In genomic region chr10:118436742-118437141, GRCh38 we compare ENCODE assay signal across 28 cellular contexts.
"Had no signal": no experiment of that assay in that cellular context is flagged by ENCODE, and none has a peak within 500 bp of the region (broad histone marks: within the 10 kb centered on the region; RNA-seq: fewer than 3 reads in every experiment).

No MANE protein-coding gene starts in this region.

- H3K36me3 ChIP-seq: colonic mucosa, esophagus muscularis mucosa, esophagus squamous epithelium, gastrocnemius medialis, gastroesophageal sphincter, heart left ventricle, heart right ventricle had no signal

- FAIRE-seq: colon, endometrium, endothelial cell of umbilical vein, frontal cortex had no signal

- DNase-seq: colonic mucosa; cortex of kidney; dermis blood vessel endothelial cell; dorsolateral prefrontal cortex; effector CD4-positive, alpha-beta T cell; effector CD8-positive, alpha-beta T cell; effector memory CD4-positive, alpha-beta T cell; effector memory CD8-positive, alpha-beta T cell; endodermal cell; erythroblast; esophagus squamous epithelium; foreskin fibroblast; foreskin keratinocyte; foreskin melanocyte; gastrocnemius medialis; glutamatergic neuron; head of caudate nucleus; heart left ventricle; heart right ventricle had no signal

- H3K9me3 ChIP-seq: colonic mucosa, esophagus muscularis mucosa, esophagus squamous epithelium, gastrocnemius medialis, gastroesophageal sphincter, heart left ventricle had no signal

- H3K27me3 ChIP-seq: colonic mucosa, gastrocnemius medialis had no signal

- H3K27ac ChIP-seq: colonic mucosa, coronary artery, dorsolateral prefrontal cortex, epithelial cell of prostate, esophagus muscularis mucosa, esophagus squamous epithelium, foreskin keratinocyte, gastrocnemius medialis, gastroesophageal sphincter, heart left ventricle, heart right ventricle had no signal

- H3K4me3 ChIP-seq: colonic mucosa, coronary artery, dorsolateral prefrontal cortex, esophagus muscularis mucosa, esophagus squamous epithelium, gastrocnemius medialis, gastroesophageal sphincter, heart left ventricle, heart right ventricle had no signal

- H3K4me1 ChIP-seq: colonic mucosa, esophagus muscularis mucosa, esophagus squamous epithelium, foreskin keratinocyte, gastrocnemius medialis, gastroesophageal sphincter, heart left ventricle, heart right ventricle had no signal

- ATAC-seq: effector memory CD8-positive, alpha-beta T cell; esophagus mucosa; foreskin keratinocyte; gastrocnemius medialis; gastroesophageal sphincter; heart left ventricle; heart right ventricle had no signal
